13 cellular contexts compared by ENCODE assay signal in genomic region chr14:100022772-100023451, GRCh38. TPM values are rescaled to one million over a fixed set of nuclear protein-coding genes. Genes with fewer than 3 reads are reported as not detected.
DNase-seq lines count a peak whose midpoint lies in the region; TF ChIP-seq lines count a peak whose summit lies in the region.
"Had no signal": no experiment of that assay in that cellular context is flagged by ENCODE, and none has a peak within 500 bp of the region (broad histone marks: within the 10 kb centered on the region; RNA-seq: fewer than 3 reads in every experiment).

No MANE protein-coding gene starts in this region.

- no TSS peak for BruUV-seq in OCI-LY7 (replicated peaks; lab: Mats Ljungman, UMichigan)

- peaks cover 4% of the 10 kb centered on the region; the same call in 1 of the 2 replicates for H3K27me3 Mint-ChIP-seq in HFFc6 (ENCODE audit: insufficient read depth)

- H3K36me3 Mint-ChIP-seq in HFFc6 (ENCODE audit: low read depth), result no peaks in the 10 kb centered on the region

- H3K4me2 ChIP-seq in fibroblast of lung (ENCODE audit: extremely low read depth, insufficient read depth, low read length), result no peak overlapping the region
- no peak overlapping the region for H3K4me2 ChIP-seq in OCI-LY7 (ENCODE audit: low read length)

- CTCF ChIA-PET in OCI-LY7 (lab: Charles Lee; ENCODE audit: unreplicated experiment), result no interaction called here

- H3K9me2 ChIP-seq in OCI-LY7 (ENCODE audit: insufficient read depth, low read length), result no peaks in the 10 kb centered on the region

- no peak overlapping the region for H3K27ac Mint-ChIP-seq in HFFc6
- H3K27ac Mint-ChIP-seq: H9 had no signal

- H3K27me3 ChIP-seq in GM06990 (replicated peaks; ENCODE audit: control insufficient read depth, insufficient read depth, low read length) (no peaks in the 10 kb centered on the region), fibroblast of lung (ENCODE audit: control insufficient read depth, insufficient read depth, low read length) (no peaks in the 10 kb centered on the region)
- no peaks in the 10 kb centered on the region for H3K27me3 ChIP-seq in effector memory CD4-positive, alpha-beta T cell (replicated peaks; ENCODE audit: control insufficient read depth, insufficient read depth, low read length, poor library complexity, severe bottlenecking)
- H3K27me3 ChIP-seq: tibial nerve had no signal

- H3K79me2 ChIP-seq in fibroblast of lung (ENCODE audit: control insufficient read depth, insufficient read depth, low read length) (peaks cover 2% of the 10 kb centered on the region), OCI-LY7 (ENCODE audit: insufficient read depth, low read depth, low read length) (no peaks in the 10 kb centered on the region)

- peaks cover 17% of the 10 kb centered on the region for H3K4me1 Mint-ChIP-seq in HFFc6 (ENCODE audit: low read depth)

- no peak overlapping the region for H3K4me3 Mint-ChIP-seq in HFFc6
- H3K4me3 Mint-ChIP-seq: H9 had no signal

- H3K9me3 ChIP-seq in fibroblast of lung (ENCODE audit: control insufficient read depth, insufficient read depth, low read depth, low read length) (no peaks in the 10 kb centered on the region), OCI-LY7 (ENCODE audit: low read length) (no peaks in the 10 kb centered on the region)
- no peaks in the 10 kb centered on the region for H3K9me3 ChIP-seq in effector memory CD4-positive, alpha-beta T cell (ENCODE audit: control insufficient read depth, low read length)
- H3K9me3 ChIP-seq: tibial nerve had no signal

- DNase-seq in GM06990 (ENCODE audit: extremely low read depth, insufficient read length) (peak; percentile 18), NCI-H2171 (lab: John Stamatoyannopoulos, UW) (peak; percentile 42), fibroblast of lung (ENCODE audit: low read depth in 2 of 2) (peak; percentile 59 to 83), retina (peak; percentile 24), OCI-LY7 (ENCODE audit: low spot score) (no peak), HFFc6 (no peak), pons (ENCODE audit: low spot score) (no peak)
- DNase-seq in effector memory CD4-positive, alpha-beta T cell, result no peak
- DNase-seq: activated CD4-positive, alpha-beta T cell treated with anti-CD3 and anti-CD28 coated beads for 1 hour; effector CD4-positive, alpha-beta T cell; H9; NCI-H146 had no signal

- no peaks in the 10 kb centered on the region for H4K20me1 ChIP-seq in fibroblast of lung (ENCODE audit: control insufficient read depth, extremely low read depth, insufficient read depth, low read length)
- H4K20me1 ChIP-seq in OCI-LY7 (ENCODE audit: insufficient read depth, low read length), result no peaks in the 10 kb centered on the region

- no peak overlapping the region for H3K9ac ChIP-seq in fibroblast of lung (ENCODE audit: insufficient read depth, low read length)

- H3K4me3 ChIP-seq in GM06990 (replicated peaks; ENCODE audit: low read depth, low read length) (no peak overlapping the region), fibroblast of lung (replicated peaks in 1 of 4; ENCODE audit: control extremely low read depth in 1 of 4, insufficient read depth in 1 of 4, low read depth in 3 of 4, low read length in 4 of 4) (no peak overlapping the region), OCI-LY7 (ENCODE audit: low read depth, low read length, poor library complexity, severe bottlenecking) (no peak overlapping the region)
- H3K4me3 ChIP-seq in effector memory CD4-positive, alpha-beta T cell (ENCODE audit: insufficient read depth, low read depth, low read length, poor library complexity, severe bottlenecking), result no peak overlapping the region
- H3K4me3 ChIP-seq: tibial nerve had no signal

- H2AFZ ChIP-seq in fibroblast of lung (ENCODE audit: low read length) (no peak overlapping the region), OCI-LY7 (ENCODE audit: low read length) (no peak overlapping the region)

- H3K4me1 ChIP-seq in fibroblast of lung (ENCODE audit: control insufficient read depth, extremely low read depth, insufficient read depth, low read length) (peaks cover 28% of the 10 kb centered on the region), OCI-LY7 (ENCODE audit: insufficient read depth, low read length, poor library complexity, severe bottlenecking) (no peaks in the 10 kb centered on the region)
- H3K4me1 ChIP-seq in effector memory CD4-positive, alpha-beta T cell (ENCODE audit: control insufficient read depth, insufficient read depth, low read length, poor library complexity, severe bottlenecking), result no peaks in the 10 kb centered on the region

- H3K9me3 Mint-ChIP-seq in HFFc6, result no peaks in the 10 kb centered on the region
- H3K9me3 Mint-ChIP-seq: H9 had no signal

- POLR2A ChIA-PET in OCI-LY7 (lab: Charles Lee), result interaction anchor here (0.7 kb wide), 1 partner anchor 33 kb away, joined by 4 read pairs; no protein-coding TSS in a partner anchor

- H3K36me3 ChIP-seq in GM06990 (ENCODE audit: control insufficient read depth, insufficient read depth, low read length), result no peaks in the 10 kb centered on the region
- H3K36me3 ChIP-seq in fibroblast of lung (ENCODE audit: control insufficient read depth, insufficient read depth, low read length), result no peaks in the 10 kb centered on the region
- H3K36me3 ChIP-seq in effector memory CD4-positive, alpha-beta T cell (ENCODE audit: control insufficient read depth, insufficient read depth, low read length), result no peaks in the 10 kb centered on the region
- no peaks in the 10 kb centered on the region for H3K36me3 ChIP-seq in OCI-LY7 (ENCODE audit: insufficient read depth, low read length)
- H3K36me3 ChIP-seq: tibial nerve had no signal

- H3K27ac ChIP-seq in fibroblast of lung (ENCODE audit: insufficient read depth, low read length) (no peak overlapping the region), OCI-LY7 (ENCODE audit: low read depth, low read length, poor library complexity, severe bottlenecking) (no peak overlapping the region)
- no peak overlapping the region for H3K27ac ChIP-seq in effector memory CD4-positive, alpha-beta T cell (ENCODE audit: insufficient read depth, low read length, poor library complexity, severe bottlenecking)
- H3K27ac ChIP-seq: tibial nerve had no signal

- TF ChIP-seq CTCF in GM06990 (IDR thresholded peaks at IDR 0.05; ENCODE audit: insufficient read depth, low read length, poor library complexity, severe bottlenecking) (no peak), fibroblast of lung (conservative IDR thresholded peaks at IDR 0.05 in 1 of 2, IDR thresholded peaks at IDR 0.05 in 1 of 2; ENCODE audit: low read depth in 1 of 2, low read length in 2 of 2) (no peak), OCI-LY7 (conservative IDR thresholded peaks at IDR 0.05; ENCODE audit: low read length) (no peak), HFFc6 (IDR thresholded peaks at IDR 0.05) (no peak)

- intact Hi-C loops in OCI-LY7 (cut with micrococcal nuclease; ENCODE audit: unreplicated experiment), result no loop called here

RNA-seq across cellular contexts. Expression of gene EVL, which starts 42.3 kb away (rescaled TPM):
- total RNA-seq in fibroblast of lung (12.8 and 23.5 TPM in 2 replicates), OCI-LY7 (2022) (298 and 324 TPM in 2 replicates)
- polyA plus RNA-seq in fibroblast of lung, result 28.1 and 39.7 TPM in 2 replicates
- polyA plus RNA-seq in fibroblast of lung (2012), result 31.9 and 38.0 TPM in 2 replicates
- 21.0 and 41.4 TPM in 2 replicates for polyA minus RNA-seq in fibroblast of lung (ENCODE audit: low replicate concordance)
- total RNA-seq in OCI-LY7 (2014; rRNA removed; shearing (Covaris generic)), result 154 and 206 TPM in 2 replicates
- 1 to 10 TPM; 1.2 to 4.8 (median 2.0) TPM for total RNA-seq in HFFc6 (2021; fragmentation: NEBNext Ultra II Directional; extraction: Animal tissue kit (Norgen Biotek cat#: 25700))

Comparison
In these comparisons a context has a peak if more than half of its experiments do, and no peak if none do; other contexts are left out.
1. DNase-seq: peak in GM06990 (single experiment), NCI-H2171 (single experiment), fibroblast of lung (2 of 2) and retina (single experiment); none in effector memory CD4-positive, alpha-beta T cell (0 of 3), OCI-LY7 (single experiment), HFFc6 (single experiment) and pons (single experiment).